Comparison of ENCODE assay signal across 23 cellular contexts in genomic region chr12:119683816-119684215, GRCh38. TPM values are rescaled to one million over a fixed set of nuclear protein-coding genes. Genes with fewer than 3 reads are reported as not detected.
DNase-seq lines count a peak whose midpoint lies in the region; ATAC-seq, FAIRE-seq and TF ChIP-seq lines count a peak whose summit lies in the region.
"Had no signal": no experiment of that assay in that cellular context is flagged by ENCODE, and none has a peak within 500 bp of the region (broad histone marks: within the 10 kb centered on the region; RNA-seq: fewer than 3 reads in every experiment).

No MANE protein-coding gene starts in this region.

- DNase-seq in HT-29 (ENCODE audit: low spot score) (peak; percentile 26), WTC11 (ENCODE audit: low spot score) (no peak), left kidney (ENCODE audit: low read depth, low spot score) (peak; percentile 71), small intestine (peak; percentile 62), germinal center (ENCODE audit: low spot score) (no peak), NCI-H128 (lab: John Stamatoyannopoulos, UW; ENCODE audit: unreplicated experiment) (no peak)
- DNase-seq: activated CD4-positive, CD25-positive, alpha-beta regulatory T cell treated with anti-CD3 and anti-CD28 coated beads, Interleukin-2, amount 50 U/mL, for 72 hours; activated CD8-positive, alpha-beta memory T cell treated with anti-CD3 and anti-CD28 coated beads, Interleukin-2, amount 50 U/mL, for 4 hours; activated naive CD4-positive, alpha-beta T cell treated with anti-CD3 and anti-CD28 coated beads, Interleukin-2, amount 50 U/mL, for 16 hours; COR-L47; cortex of kidney; glutamatergic neuron; mesendoderm; MM.1S; NCI-H1930; NCI-H446 treated with DMSO at 0.1 percent for 48 hours; SHP77; stimulated activated CD4-positive, alpha-beta T cell treated with anti-CD3 and anti-CD28 coated beads, Interleukin-15, amount 100 ng/mL, for 24 hours had no signal

- peak overlapping the region; percentile 67; the same call in 1 of the 2 replicates for H3K27ac Mint-ChIP-seq in WTC11
- H3K27ac Mint-ChIP-seq: T-helper 1 cell treated with Interleukin-12 subunit alpha and Interleukin-12 subunit beta and Interleukin-4 antibody, amounts not matched to agents 30 μg/mL and 1 μg/mL, for 36 hours had no signal

- ATAC-seq in WTC11, result no peak
- no peak for ATAC-seq in esophagus mucosa

- FAIRE-seq in small intestine (lab: Jason Lieb, UNC), result no peak

- peaks cover 5 to 18% of the 10 kb centered on the region in 2 donors for H3K36me3 ChIP-seq in small intestine (ENCODE audit: control insufficient read depth in 2 of 2, insufficient read depth in 2 of 2, low read length in 2 of 2)

- no peaks in the 10 kb centered on the region for H3K9me3 Mint-ChIP-seq in WTC11
- H3K9me3 Mint-ChIP-seq: neural crest cell; T-helper 1 cell treated with Interleukin-12 subunit alpha and Interleukin-12 subunit beta and Interleukin-4 antibody, amounts not matched to agents 30 μg/mL and 1 μg/mL, for 36 hours had no signal

- POLR2A ChIA-PET in WTC11 (lab: Charles Lee), result no interaction called here

- H3K4me1 ChIP-seq in small intestine (ENCODE audit: control insufficient read depth in 2 of 2, insufficient read depth in 1 of 2, low read depth in 1 of 2, low read length in 1 of 2), result peaks cover 7 to 19% of the 10 kb centered on the region in 2 donors

- H3K9me3 ChIP-seq in small intestine (ENCODE audit: control insufficient read depth, low read depth), result no peaks in the 10 kb centered on the region

- no peaks in the 10 kb centered on the region for H3K27me3 ChIP-seq in small intestine (ENCODE audit: control insufficient read depth in 2 of 2, insufficient read depth in 2 of 2, low read length in 2 of 2)
- H3K27me3 ChIP-seq: brain microvascular endothelial cell had no signal

- H3K4me3 Mint-ChIP-seq in WTC11, result no peak overlapping the region
- H3K4me3 Mint-ChIP-seq: neural crest cell; T-helper 1 cell treated with Interleukin-12 subunit alpha and Interleukin-12 subunit beta and Interleukin-4 antibody, amounts not matched to agents 30 μg/mL and 1 μg/mL, for 36 hours had no signal

- peak overlapping the region; percentile 25 to 33 for H3K27ac ChIP-seq in small intestine (ENCODE audit: low read depth in 1 of 2, low read length in 1 of 2)
- H3K27ac ChIP-seq: brain microvascular endothelial cell, epithelial cell of prostate had no signal

- peaks cover 13% of the 10 kb centered on the region for H3K4me1 Mint-ChIP-seq in WTC11
- H3K4me1 Mint-ChIP-seq: neural crest cell had no signal

- 23 to 59% (median 36%) methylated on average over 3 of the region's 3 CpGs for WGBS in small intestine, 3 donors

- H3K27me3 Mint-ChIP-seq in WTC11 (ENCODE audit: low read depth), result no peaks in the 10 kb centered on the region

- peaks cover 57% of the 10 kb centered on the region for H3K36me3 Mint-ChIP-seq in WTC11

- no peak for TF ChIP-seq CTCF in WTC11 (IDR thresholded peaks at IDR 0.05)

- CTCF ChIA-PET in WTC11 (lab: Charles Lee), result interaction anchor here (1.1 to 3.5 kb wide), 2 partner anchors 11 to 97 kb away, joined by 3 to 15 read pairs; no protein-coding TSS in a partner anchor

- no peak overlapping the region for H3K4me3 ChIP-seq in small intestine (ENCODE audit: low read depth in 1 of 2, low read length in 2 of 2)

TF ChIP-seq in WTC11, 78 proteins besides CTCF, POLR2A, EP300 and RAD21:
- TF ChIP-seq, protein P1, sequence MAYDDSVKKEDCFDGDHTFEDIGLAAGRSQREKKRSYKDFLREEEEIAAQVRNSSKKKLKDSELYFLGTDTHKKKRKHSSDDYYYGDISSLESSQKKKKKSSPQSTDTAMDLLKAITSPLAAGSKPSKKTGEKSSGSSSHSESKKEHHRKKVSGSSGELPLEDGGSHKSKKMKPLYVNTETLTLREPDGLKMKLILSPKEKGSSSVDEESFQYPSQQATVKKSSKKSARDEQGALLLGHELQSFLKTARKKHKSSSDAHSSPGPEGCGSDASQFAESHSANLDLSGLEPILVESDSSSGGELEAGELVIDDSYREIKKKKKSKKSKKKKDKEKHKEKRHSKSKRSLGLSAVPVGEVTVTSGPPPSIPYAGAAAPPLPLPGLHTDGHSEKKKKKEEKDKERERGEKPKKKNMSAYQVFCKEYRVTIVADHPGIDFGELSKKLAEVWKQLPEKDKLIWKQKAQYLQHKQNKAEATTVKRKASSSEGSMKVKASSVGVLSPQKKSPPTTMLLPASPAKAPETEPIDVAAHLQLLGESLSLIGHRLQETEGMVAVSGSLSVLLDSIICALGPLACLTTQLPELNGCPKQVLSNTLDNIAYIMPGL (CRISPR knock-in tag; IDR thresholded peaks at IDR 0.05), result no peak
- TF ChIP-seq, protein P2, sequence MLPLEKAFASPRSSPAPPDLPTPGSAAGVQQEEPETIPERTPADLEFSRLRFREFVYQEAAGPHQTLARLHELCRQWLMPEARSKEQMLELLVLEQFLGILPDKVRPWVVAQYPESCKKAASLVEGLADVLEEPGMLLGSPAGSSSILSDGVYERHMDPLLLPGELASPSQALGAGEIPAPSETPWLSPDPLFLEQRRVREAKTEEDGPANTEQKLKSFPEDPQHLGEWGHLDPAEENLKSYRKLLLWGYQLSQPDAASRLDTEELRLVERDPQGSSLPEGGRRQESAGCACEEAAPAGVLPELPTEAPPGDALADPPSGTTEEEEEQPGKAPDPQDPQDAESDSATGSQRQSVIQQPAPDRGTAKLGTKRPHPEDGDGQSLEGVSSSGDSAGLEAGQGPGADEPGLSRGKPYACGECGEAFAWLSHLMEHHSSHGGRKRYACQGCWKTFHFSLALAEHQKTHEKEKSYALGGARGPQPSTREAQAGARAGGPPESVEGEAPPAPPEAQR (CRISPR knock-in tag; IDR thresholded peaks at IDR 0.05), result no peak
- TF ChIP-seq, protein P3, sequence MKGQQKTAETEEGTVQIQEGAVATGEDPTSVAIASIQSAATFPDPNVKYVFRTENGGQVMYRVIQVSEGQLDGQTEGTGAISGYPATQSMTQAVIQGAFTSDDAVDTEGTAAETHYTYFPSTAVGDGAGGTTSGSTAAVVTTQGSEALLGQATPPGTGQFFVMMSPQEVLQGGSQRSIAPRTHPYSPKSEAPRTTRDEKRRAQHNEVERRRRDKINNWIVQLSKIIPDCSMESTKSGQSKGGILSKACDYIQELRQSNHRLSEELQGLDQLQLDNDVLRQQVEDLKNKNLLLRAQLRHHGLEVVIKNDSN (CRISPR knock-in tag; IDR thresholded peaks at IDR 0.05), result no peak
- no peak for TF ChIP-seq KAT7 (CRISPR knock-in tag; IDR thresholded peaks at IDR 0.05; ENCODE audit: borderline replicate concordance)
- TF ChIP-seq NR1H2 (CRISPR knock-in tag; IDR thresholded peaks at IDR 0.05), result no peak
- TF ChIP-seq, protein P4, sequence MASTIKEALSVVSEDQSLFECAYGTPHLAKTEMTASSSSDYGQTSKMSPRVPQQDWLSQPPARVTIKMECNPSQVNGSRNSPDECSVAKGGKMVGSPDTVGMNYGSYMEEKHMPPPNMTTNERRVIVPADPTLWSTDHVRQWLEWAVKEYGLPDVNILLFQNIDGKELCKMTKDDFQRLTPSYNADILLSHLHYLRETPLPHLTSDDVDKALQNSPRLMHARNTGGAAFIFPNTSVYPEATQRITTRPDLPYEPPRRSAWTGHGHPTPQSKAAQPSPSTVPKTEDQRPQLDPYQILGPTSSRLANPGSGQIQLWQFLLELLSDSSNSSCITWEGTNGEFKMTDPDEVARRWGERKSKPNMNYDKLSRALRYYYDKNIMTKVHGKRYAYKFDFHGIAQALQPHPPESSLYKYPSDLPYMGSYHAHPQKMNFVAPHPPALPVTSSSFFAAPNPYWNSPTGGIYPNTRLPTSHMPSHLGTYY (CRISPR knock-in tag; IDR thresholded peaks at IDR 0.05), result no peak
- TF ChIP-seq SMAD3 (CRISPR knock-in tag; IDR thresholded peaks at IDR 0.05; ENCODE audit: borderline replicate concordance), result no peak

RNA-seq across cellular contexts. Expression of gene PRKAB1, which starts 15.9 kb away (rescaled TPM):
- total RNA-seq in HT-29 (2014; rRNA removed; shearing (Covaris generic)), result 17.4 and 30.6 TPM in 2 replicates
- total RNA-seq in WTC11 (2021) (26.2 to 32.3 TPM (median 26.4 TPM) in 3 replicates), esophagus mucosa (26.8 TPM)
- polyA plus RNA-seq in small intestine, result 10 to 100 TPM; 32.3 to 70.2 (median 66.7) TPM

Comparison
In these comparisons a context has a peak if more than half of its experiments do, and no peak if none do; other contexts are left out.
1. DNase-seq: peak in HT-29 (single experiment), left kidney (single experiment) and small intestine (single experiment); none in WTC11 (single experiment), germinal center (single experiment) and NCI-H128 (single experiment).